Comparison of ENCODE assay signal across 8 cellular contexts in genomic region chr17:28416703-28417311, GRCh38. TPM values are rescaled to one million over a fixed set of nuclear protein-coding genes. Genes with fewer than 3 reads are reported as not detected.
DNase-seq lines count a peak whose midpoint lies in the region; ATAC-seq and TF ChIP-seq lines count a peak whose summit lies in the region.

No MANE protein-coding gene starts in this region.

- H3K9me3 ChIP-seq in Loucy (ENCODE audit: insufficient read depth, low read depth, low read length) (no peaks in the 10 kb centered on the region), right atrium auricular region (no peaks in the 10 kb centered on the region), sigmoid colon (no peaks in the 10 kb centered on the region)

- H3K27ac ChIP-seq in right atrium auricular region (no peak overlapping the region), sigmoid colon (no peak overlapping the region)

- H3F3A ChIP-seq in Loucy (ENCODE audit: low read depth): no peaks in the 10 kb centered on the region

- H3K4me3 ChIP-seq in Loucy (ENCODE audit: low read length, poor library complexity, severe bottlenecking): no peak overlapping the region
- no peak overlapping the region for H3K4me3 ChIP-seq in right atrium auricular region
- H3K4me3 ChIP-seq in sigmoid colon: no peak overlapping the region

- no peaks in the 10 kb centered on the region for H4K20me1 ChIP-seq in Loucy (ENCODE audit: insufficient read depth, low read length, poor library complexity, severe bottlenecking)

- DNase-seq in GM10266 (ENCODE audit: extremely low spot score) (peak; percentile 67), SHP77 (lab: John Stamatoyannopoulos, UW) (peak; percentile 46 to 67), right atrium auricular region (ENCODE audit: low spot score) (no peak), sigmoid colon (no peak)
- DNase-seq in activated naive CD8-positive, alpha-beta T cell treated with anti-CD3 and anti-CD28 coated beads, Interleukin-2, amount 10 ng/mL, durations not matched to agents 7 days and 5 days: peak; percentile 43
- DNase-seq in stimulated activated CD4-positive, alpha-beta T cell treated with anti-CD3 and anti-CD28 coated beads, Interleukin-12 subunit alpha, Interleukin-12 subunit beta, amount 100 ng/mL, for 4 hours: peak; percentile 38

- ATAC-seq in activated naive CD8-positive, alpha-beta T cell treated with anti-CD3 and anti-CD28 coated beads, Interleukin-2, amount 10 ng/mL, durations not matched to agents 7 days and 5 days (ENCODE audit: low read depth): peak; percentile 93
- ATAC-seq in HG03342 (IDR thresholded peaks at IDR 0.05; ENCODE audit: unreplicated experiment): no peak

- peaks cover 6% of the 10 kb centered on the region for H3K4me1 Mint-ChIP-seq in activated naive CD8-positive, alpha-beta T cell treated with anti-CD3 and anti-CD28 coated beads, Interleukin-2, amount 10 ng/mL, durations not matched to agents 7 days and 5 days

- no peaks in the 10 kb centered on the region for H3K36me3 Mint-ChIP-seq in activated naive CD8-positive, alpha-beta T cell treated with anti-CD3 and anti-CD28 coated beads, Interleukin-2, amount 10 ng/mL, durations not matched to agents 7 days and 5 days

- no peaks in the 10 kb centered on the region for H3K9me2 ChIP-seq in Loucy (replicated peaks; ENCODE audit: low read depth, low read length)

- H3K27me3 Mint-ChIP-seq in activated naive CD8-positive, alpha-beta T cell treated with anti-CD3 and anti-CD28 coated beads, Interleukin-2, amount 10 ng/mL, durations not matched to agents 7 days and 5 days: peaks cover 23% of the 10 kb centered on the region

- no peak for TF ChIP-seq EP300 in sigmoid colon (IDR thresholded peaks at IDR 0.05)

- no peaks in the 10 kb centered on the region for H3K79me2 ChIP-seq in Loucy (ENCODE audit: insufficient read depth, low read length)

- H3K9ac ChIP-seq in Loucy (ENCODE audit: low read depth, low read length, poor library complexity, severe bottlenecking): no peak overlapping the region

- no peak overlapping the region for H3K27ac Mint-ChIP-seq in activated naive CD8-positive, alpha-beta T cell treated with anti-CD3 and anti-CD28 coated beads, Interleukin-2, amount 10 ng/mL, durations not matched to agents 7 days and 5 days

- intact Hi-C loops in sigmoid colon (cut with DNase I): no loop called here

- peak; percentile 73 for TF ChIP-seq CTCF in GM10266 (IDR thresholded peaks at IDR 0.05; ENCODE audit: control insufficient read depth, insufficient read depth, low read depth, missing control alignments)
- peak; percentile 90; the same call in 1 of the 2 replicates for TF ChIP-seq CTCF in Loucy (conservative IDR thresholded peaks at IDR 0.05; ENCODE audit: low read length)
- TF ChIP-seq CTCF in right atrium auricular region (IDR thresholded peaks at IDR 0.05): peak; percentile 49 to 67
- peak in 1 of 4 experiments; percentile 19 for TF ChIP-seq CTCF in sigmoid colon (IDR thresholded peaks at IDR 0.05)

- H3K4me1 ChIP-seq in Loucy (ENCODE audit: insufficient read depth, low read length, poor library complexity, severe bottlenecking) (no peaks in the 10 kb centered on the region), right atrium auricular region (peaks cover 0 to 5% of the 10 kb centered on the region in 2 donors), sigmoid colon (no peaks in the 10 kb centered on the region)

- H3K4me3 Mint-ChIP-seq in activated naive CD8-positive, alpha-beta T cell treated with anti-CD3 and anti-CD28 coated beads, Interleukin-2, amount 10 ng/mL, durations not matched to agents 7 days and 5 days: no peak overlapping the region

- H3K27me3 ChIP-seq in Loucy (ENCODE audit: insufficient read depth, low read length, poor library complexity, severe bottlenecking) (no peaks in the 10 kb centered on the region), right atrium auricular region (no peaks in the 10 kb centered on the region), sigmoid colon (peaks cover 0 to 5% (median 0%) of the 10 kb centered on the region in 3 donors)

- H3K36me3 ChIP-seq in Loucy (ENCODE audit: insufficient read depth, low read length) (no peaks in the 10 kb centered on the region), right atrium auricular region (no peaks in the 10 kb centered on the region), sigmoid colon (no peaks in the 10 kb centered on the region)

- POLR2A ChIA-PET in activated naive CD8-positive, alpha-beta T cell treated with anti-CD3 and anti-CD28 coated beads, Interleukin-2, amount 10 ng/mL, durations not matched to agents 7 days and 5 days (lab: Charles Lee): interaction anchor here (0.7 to 1.3 kb wide), 2 partner anchors 12 to 32 kb away, joined by 4 read pairs; no protein-coding TSS in a partner anchor

- H3K9me3 Mint-ChIP-seq in activated naive CD8-positive, alpha-beta T cell treated with anti-CD3 and anti-CD28 coated beads, Interleukin-2, amount 10 ng/mL, durations not matched to agents 7 days and 5 days: no peaks in the 10 kb centered on the region

- H3K4me2 ChIP-seq in Loucy (ENCODE audit: low read depth, low read length, poor library complexity, severe bottlenecking): no peak overlapping the region

- no peak for TF ChIP-seq POLR2A in sigmoid colon (IDR thresholded peaks at IDR 0.05)

- WGBS in sigmoid colon, 2 donors: 11 to 20% methylated on average over 13 of the region's 13 CpGs

- H2AFZ ChIP-seq in Loucy (ENCODE audit: low read length): peak overlapping the region; percentile 85

RNA-seq across cellular contexts. Expression of gene SLC46A1, which starts 10.8 kb away (rescaled TPM):
- total RNA-seq in activated naive CD8-positive, alpha-beta T cell treated with anti-CD3 and anti-CD28 coated beads, Interleukin-2, amount 10 ng/mL, durations not matched to agents 7 days and 5 days: 1 to 10 TPM; 3.0 to 3.6 TPM
- total RNA-seq in right atrium auricular region (1 to 10 TPM; 3.7 to 6.8 TPM), sigmoid colon (1 to 10 TPM; 2.7 to 8.6 (median 5.1) TPM)
- polyA plus RNA-seq in sigmoid colon: 1 to 10 TPM; 4.1 to 7.6 (median 4.2) TPM

RNA-seq across cellular contexts. Expression of gene SARM1, which starts 45.3 kb away (rescaled TPM):
- 10 to 100 TPM; 25.6 to 25.8 TPM for total RNA-seq in activated naive CD8-positive, alpha-beta T cell treated with anti-CD3 and anti-CD28 coated beads, Interleukin-2, amount 10 ng/mL, durations not matched to agents 7 days and 5 days
- total RNA-seq in right atrium auricular region: 1 to 10 TPM; 6.2 to 7.7 TPM
- 10 to 100 TPM in 2 of 4 donors, 1 to 10 TPM in 2; 7.7 to 13.3 (median 10.1) TPM for total RNA-seq in sigmoid colon
- polyA plus RNA-seq in sigmoid colon: 10 to 100 TPM in 1 of 3 donors, 1 to 10 TPM in 2; 3.5 to 10.2 (median 6.0) TPM

RNA-seq across cellular contexts. Expression of gene VTN, which starts 46.7 kb away (rescaled TPM):
- under 1 TPM in 1 of 2 experiments, not detected in 1; 0.28 TPM for total RNA-seq in activated naive CD8-positive, alpha-beta T cell treated with anti-CD3 and anti-CD28 coated beads, Interleukin-2, amount 10 ng/mL, durations not matched to agents 7 days and 5 days
- total RNA-seq in right atrium auricular region: 10 to 100 TPM in 1 of 2 donors, 1 to 10 TPM in 1; 5.4 to 86.7 TPM
- 1 to 10 TPM in 1 of 4 donors, under 1 TPM in 3; 0.16 to 1.9 (median 0.38) TPM for total RNA-seq in sigmoid colon
- polyA plus RNA-seq in sigmoid colon: under 1 TPM in 2 of 3 donors, not detected in 1; 0.45 to 0.60 TPM

RNA-seq across cellular contexts. Expression of gene SEBOX, which starts 51.8 kb away (rescaled TPM):
- total RNA-seq in activated naive CD8-positive, alpha-beta T cell treated with anti-CD3 and anti-CD28 coated beads, Interleukin-2, amount 10 ng/mL, durations not matched to agents 7 days and 5 days: not detected
- not detected for total RNA-seq in right atrium auricular region
- not detected for total RNA-seq in sigmoid colon
- not detected for polyA plus RNA-seq in sigmoid colon

RNA-seq across cellular contexts. Expression of gene SLC13A2, which starts 56.6 kb away (rescaled TPM):
- not detected for total RNA-seq in activated naive CD8-positive, alpha-beta T cell treated with anti-CD3 and anti-CD28 coated beads, Interleukin-2, amount 10 ng/mL, durations not matched to agents 7 days and 5 days
- not detected for total RNA-seq in right atrium auricular region
- under 1 TPM in 1 of 4 donors, not detected in 3; under 0.01 TPM for total RNA-seq in sigmoid colon
- 10 to 100 TPM in 2 of 3 donors, 1 to 10 TPM in 1; 8.4 to 29.1 (median 11.4) TPM for polyA plus RNA-seq in sigmoid colon

Comparison
In these comparisons a context has a peak if more than half of its experiments do, and no peak if none do; other contexts are left out.
1. DNase-seq: peak in GM10266 (single experiment), SHP77 (2 of 2), activated naive CD8-positive, alpha-beta T cell treated with anti-CD3 and anti-CD28 coated beads, Interleukin-2, amount 10 ng/mL, durations not matched to agents 7 days and 5 days (single experiment) and stimulated activated CD4-positive, alpha-beta T cell treated with anti-CD3 and anti-CD28 coated beads, Interleukin-12 subunit alpha, Interleukin-12 subunit beta, amount 100 ng/mL, for 4 hours (single experiment); none in right atrium auricular region (single experiment) and sigmoid colon (single experiment).